24 cellular contexts compared by ENCODE assay signal in the genomic region with DNA sequence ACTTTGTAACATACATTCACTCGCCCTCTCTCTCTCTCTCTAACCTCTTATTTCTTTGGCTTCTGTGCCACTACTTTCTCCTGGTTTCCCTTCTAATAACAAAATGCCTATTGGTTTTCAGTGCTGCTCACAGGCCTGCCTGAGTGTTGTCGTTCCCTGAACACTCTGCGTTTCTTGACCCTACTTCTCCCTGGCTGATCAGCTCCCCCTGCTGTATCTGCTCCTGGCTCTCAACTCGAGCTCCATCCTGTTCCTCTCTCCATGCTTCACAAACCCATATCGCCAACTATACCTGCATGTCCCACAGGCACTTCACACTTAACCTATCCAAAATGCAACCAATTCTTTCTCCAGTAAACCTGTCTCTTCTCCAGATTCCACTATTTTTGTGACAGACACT.
A peak's percentile ranks its signal among the peaks of the same experiment; 100 is the strongest.
DNase-seq lines count a peak whose midpoint lies in the region; ATAC-seq and TF ChIP-seq lines count a peak whose summit lies in the region.
"Had no signal": no experiment of that assay in that cellular context is flagged by ENCODE, and none has a peak within 500 bp of the region (broad histone marks: within the 10 kb centered on the region; RNA-seq: fewer than 3 reads in every experiment).

No MANE protein-coding gene starts in this region.

- DNase-seq in H7 (peak; percentile 61), Panc1 (ENCODE audit: low read depth, low spot score) (no peak), endodermal cell (peak; percentile 76), naive B cell (no peak), A172 (ENCODE audit: low spot score) (no peak), uterus (no peak), A673 (ENCODE audit: low spot score) (no peak)
- DNase-seq in activated CD4-positive, alpha-beta memory T cell treated with anti-CD3 and anti-CD28 coated beads for 36 hours: no peak
- DNase-seq: activated CD4-positive, alpha-beta T cell treated with anti-CD3 and anti-CD28 coated beads for 36 hours; activated naive CD4-positive, alpha-beta T cell treated with anti-CD3 and anti-CD28 coated beads for 36 hours; activated T-cell treated with anti-CD3 and anti-CD28 coated beads, Interleukin-2, amount 50 U/mL, for 72 hours; AML-193; amniotic stem cell; DMS79; heart right ventricle; immature natural killer cell; left lung; NCI-H1417 treated with DMSO at 0.1 percent for 48 hours; NCI-H524 treated with DMSO at 0.1 percent for 48 hours; stimulated activated CD4-positive, alpha-beta T cell treated with anti-CD3 and anti-CD28 coated beads, Interleukin-1b, Interleukin-23, amount 100 ng/mL, for 48 hours; testis had no signal

- no peaks in the 10 kb centered on the region for H3K27me3 Mint-ChIP-seq in endodermal cell (ENCODE audit: insufficient read depth)
- H3K27me3 Mint-ChIP-seq in naive B cell: no peaks in the 10 kb centered on the region
- H3K27me3 Mint-ChIP-seq in activated CD4-positive, alpha-beta memory T cell treated with anti-CD3 and anti-CD28 coated beads for 36 hours: no peaks in the 10 kb centered on the region
- H3K27me3 Mint-ChIP-seq: activated CD4-positive, alpha-beta T cell treated with anti-CD3 and anti-CD28 coated beads for 36 hours; dendritic cell treated with granulocyte-macrophage colony-stimulating factor and Interleukin-4, amounts not matched to agents 40 ng/mL and 50 ng/mL, for 4 days had no signal

- intact Hi-C loops in Panc1 (cut with micrococcal nuclease; ENCODE audit: unreplicated experiment): no loop called here
- intact Hi-C loops in uterus (cut with DNase I; ENCODE audit: low total_unique reads): no loop called here
- intact Hi-C loops in activated CD4-positive, alpha-beta memory T cell treated with anti-CD3 and anti-CD28 coated beads for 36 hours (cut with micrococcal nuclease): no loop called here
- intact Hi-C loops in A673 (cut with micrococcal nuclease; ENCODE audit: unreplicated experiment): no loop called here

- H3K4me1 ChIP-seq in Panc1 (ENCODE audit: control insufficient read depth, insufficient read depth, low read length) (no peaks in the 10 kb centered on the region), endodermal cell (ENCODE audit: control insufficient read depth, insufficient read depth, low read length) (no peaks in the 10 kb centered on the region), uterus (no peaks in the 10 kb centered on the region), A673 (ENCODE audit: insufficient read depth, low read length, poor library complexity, severe bottlenecking) (no peaks in the 10 kb centered on the region)
- H3K4me1 ChIP-seq: prostate gland, testis had no signal

- H3K4me3 ChIP-seq in H7 (ENCODE audit: insufficient read depth, low read depth, low read length) (no peak overlapping the region), Panc1 (ENCODE audit: low read depth in 2 of 2, low read length in 2 of 2) (no peak overlapping the region), endodermal cell (ENCODE audit: low read length) (no peak overlapping the region), uterus (no peak overlapping the region), A673 (ENCODE audit: low read depth, low read length, poor library complexity, severe bottlenecking) (no peak overlapping the region)
- H3K4me3 ChIP-seq: heart right ventricle, left lung, prostate gland, testis had no signal

- CTCF ChIA-PET in Panc1 (lab: Charles Lee): no interaction called here
- CTCF ChIA-PET in activated CD4-positive, alpha-beta memory T cell treated with anti-CD3 and anti-CD28 coated beads for 36 hours (lab: Charles Lee): interaction anchor here (1.0 kb wide), 1 partner anchor 39 kb away, joined by 4 read pairs; no protein-coding TSS in a partner anchor
- CTCF ChIA-PET in A673 (lab: Charles Lee): interaction anchor here (0.6 kb wide), 1 partner anchor 646 kb away, joined by 3 read pairs; no protein-coding TSS in a partner anchor

- ATAC-seq in Panc1 (peak; percentile 49; the same call in 1 of the 2 replicates), naive B cell (ENCODE audit: low read depth in 2 of 2) (no peak)
- ATAC-seq: activated CD4-positive, alpha-beta T cell treated with anti-CD3 and anti-CD28 coated beads for 36 hours; activated T-cell treated with anti-CD3 and anti-CD28 coated beads, Interleukin-2, amount 50 U/mL, for 72 hours; heart right ventricle; left lung; stimulated activated effector memory CD8-positive, alpha-beta T cell treated with anti-CD3 and anti-CD28 coated beads, Interleukin-12 subunit alpha, Interleukin-12 subunit beta, amount 100 ng/mL, for 72 hours had no signal

- H3K36me3 ChIP-seq in H7 (replicated peaks; ENCODE audit: control insufficient read depth, insufficient read depth, low read length) (no peaks in the 10 kb centered on the region), Panc1 (ENCODE audit: control insufficient read depth, insufficient read depth, low read length) (no peaks in the 10 kb centered on the region), endodermal cell (ENCODE audit: control insufficient read depth, insufficient read depth, low read length) (no peaks in the 10 kb centered on the region), uterus (no peaks in the 10 kb centered on the region), A673 (ENCODE audit: insufficient read depth, low read length, poor library complexity, severe bottlenecking) (no peaks in the 10 kb centered on the region)
- H3K36me3 ChIP-seq: left lung, prostate gland had no signal

- WGBS in endodermal cell (ENCODE audit: insufficient coverage in 1 of 2, insufficient read length in 1 of 2), 2 experiments: 62 to 70% methylated on average over 4 to 5 of the region's 5 CpGs

- H3K27ac ChIP-seq in Panc1 (ENCODE audit: low read length): no peak overlapping the region
- H3K27ac ChIP-seq in endodermal cell (ENCODE audit: low read depth, low read length): no peak overlapping the region
- H3K27ac ChIP-seq in uterus: no peak overlapping the region
- no peak overlapping the region for H3K27ac ChIP-seq in A673 (ENCODE audit: low read depth, low read length, poor library complexity, severe bottlenecking)
- H3K27ac ChIP-seq: heart right ventricle, left lung, prostate gland, testis had no signal

- POLR2A ChIA-PET in Panc1 (lab: Charles Lee): interaction anchor here (0.6 kb wide), 1 partner anchor 30 kb away, joined by 4 read pairs; no protein-coding TSS in a partner anchor
- POLR2A ChIA-PET in activated CD4-positive, alpha-beta memory T cell treated with anti-CD3 and anti-CD28 coated beads for 36 hours (lab: Charles Lee): no interaction called here
- POLR2A ChIA-PET in A673 (lab: Charles Lee; ENCODE audit: low non-redundant PET): interaction anchor here (0.7 kb wide), 1 partner anchor 438 kb away, joined by 5 read pairs; no protein-coding TSS in a partner anchor

- H3K4me1 Mint-ChIP-seq in endodermal cell (peaks cover 4% of the 10 kb centered on the region), naive B cell (peaks cover 15 to 36% (median 16%) of the 10 kb centered on the region in 3 donors)
- H3K4me1 Mint-ChIP-seq in activated CD4-positive, alpha-beta memory T cell treated with anti-CD3 and anti-CD28 coated beads for 36 hours (ENCODE audit: low read depth): no peaks in the 10 kb centered on the region
- H3K4me1 Mint-ChIP-seq: activated CD4-positive, alpha-beta T cell treated with anti-CD3 and anti-CD28 coated beads for 36 hours; immature natural killer cell; stimulated activated effector memory CD8-positive, alpha-beta T cell treated with anti-CD3 and anti-CD28 coated beads, Interleukin-12 subunit alpha, Interleukin-12 subunit beta, amount 100 ng/mL, for 72 hours had no signal

- H3K9me3 ChIP-seq in Panc1 (ENCODE audit: control insufficient read depth, insufficient read depth, low read depth, low read length): no peaks in the 10 kb centered on the region
- H3K9me3 ChIP-seq in endodermal cell (ENCODE audit: control insufficient read depth, low read length): no peaks in the 10 kb centered on the region
- no peaks in the 10 kb centered on the region for H3K9me3 ChIP-seq in uterus
- no peaks in the 10 kb centered on the region for H3K9me3 ChIP-seq in A673 (ENCODE audit: low read depth, low read length, poor library complexity, severe bottlenecking)
- H3K9me3 ChIP-seq: heart right ventricle, left lung, prostate gland, testis had no signal

- in situ Hi-C loops in Panc1 (cut with HindIII; ENCODE audit: low pct_unique_long_range_greater_than_20kb, low sequenced_read_pairs): no loop called here

- no peak for TF ChIP-seq POLR2A in uterus (IDR thresholded peaks at IDR 0.05)

- H3K9me3 Mint-ChIP-seq in endodermal cell (no peaks in the 10 kb centered on the region), naive B cell (no peaks in the 10 kb centered on the region)
- H3K9me3 Mint-ChIP-seq in activated CD4-positive, alpha-beta memory T cell treated with anti-CD3 and anti-CD28 coated beads for 36 hours: no peaks in the 10 kb centered on the region
- H3K9me3 Mint-ChIP-seq: activated naive CD4-positive, alpha-beta T cell treated with anti-CD3 and anti-CD28 coated beads for 36 hours; activated T-cell treated with anti-CD3 and anti-CD28 coated beads, Interleukin-2, amount 50 U/mL, for 72 hours; dendritic cell treated with granulocyte-macrophage colony-stimulating factor and Interleukin-4, amounts not matched to agents 40 ng/mL and 50 ng/mL, for 4 days; immature natural killer cell; stimulated activated effector memory CD8-positive, alpha-beta T cell treated with anti-CD3 and anti-CD28 coated beads, Interleukin-12 subunit alpha, Interleukin-12 subunit beta, amount 100 ng/mL, for 72 hours had no signal

- H3K9ac ChIP-seq in endodermal cell (ENCODE audit: extremely low read depth, low read length, poor library complexity, severe bottlenecking): no peak overlapping the region

- no peak for TF ChIP-seq CTCF in Panc1 (IDR thresholded peaks at IDR 0.05)
- TF ChIP-seq CTCF in endodermal cell (conservative IDR thresholded peaks at IDR 0.05): peak; percentile 66
- no peak for TF ChIP-seq CTCF in uterus (IDR thresholded peaks at IDR 0.05)
- no peak; the same call in 1 of the 2 replicates for TF ChIP-seq CTCF in A673 (conservative IDR thresholded peaks at IDR 0.05; ENCODE audit: low read depth, low read length)

- H3K27me3 ChIP-seq in H7 (ENCODE audit: control insufficient read depth, insufficient read depth, low read length) (no peaks in the 10 kb centered on the region), Panc1 (ENCODE audit: control insufficient read depth, insufficient read depth, low read length) (no peaks in the 10 kb centered on the region), endodermal cell (ENCODE audit: control insufficient read depth, insufficient read depth, low read length, poor library complexity, severe bottlenecking) (no peaks in the 10 kb centered on the region), uterus (no peaks in the 10 kb centered on the region), A673 (replicated peaks; ENCODE audit: insufficient read depth, low read depth, low read length, poor library complexity) (no peaks in the 10 kb centered on the region)
- H3K27me3 ChIP-seq: heart right ventricle, left lung, testis had no signal

- BruUV-seq in Panc1 (replicated peaks; lab: Mats Ljungman, UMichigan): no TSS peak
- no TSS peak for BruUV-seq in A673 (replicated peaks; lab: Mats Ljungman, UMichigan)

- H3K4me3 Mint-ChIP-seq in endodermal cell (no peak overlapping the region), naive B cell (peak overlapping the region in 1 of 8 donors; percentile 3)
- no peak overlapping the region for H3K4me3 Mint-ChIP-seq in activated CD4-positive, alpha-beta memory T cell treated with anti-CD3 and anti-CD28 coated beads for 36 hours
- H3K4me3 Mint-ChIP-seq: activated CD4-positive, alpha-beta T cell treated with anti-CD3 and anti-CD28 coated beads for 36 hours; activated naive CD4-positive, alpha-beta T cell treated with anti-CD3 and anti-CD28 coated beads for 36 hours; activated T-cell treated with anti-CD3 and anti-CD28 coated beads, Interleukin-2, amount 50 U/mL, for 72 hours; dendritic cell treated with granulocyte-macrophage colony-stimulating factor and Interleukin-4, amounts not matched to agents 40 ng/mL and 50 ng/mL, for 4 days; immature natural killer cell; stimulated activated effector memory CD8-positive, alpha-beta T cell treated with anti-CD3 and anti-CD28 coated beads, Interleukin-12 subunit alpha, Interleukin-12 subunit beta, amount 100 ng/mL, for 72 hours had no signal

- H3K27ac Mint-ChIP-seq in endodermal cell (peak overlapping the region; percentile 11), naive B cell (peak overlapping the region in 5 of 6 donors; percentile 0 to 83 (median 3))
- no peak overlapping the region for H3K27ac Mint-ChIP-seq in activated CD4-positive, alpha-beta memory T cell treated with anti-CD3 and anti-CD28 coated beads for 36 hours
- H3K27ac Mint-ChIP-seq: activated CD4-positive, alpha-beta T cell treated with anti-CD3 and anti-CD28 coated beads for 36 hours; activated naive CD4-positive, alpha-beta T cell treated with anti-CD3 and anti-CD28 coated beads for 36 hours; activated T-cell treated with anti-CD3 and anti-CD28 coated beads, Interleukin-2, amount 50 U/mL, for 72 hours; dendritic cell treated with granulocyte-macrophage colony-stimulating factor and Interleukin-4, amounts not matched to agents 40 ng/mL and 50 ng/mL, for 4 days; stimulated activated effector memory CD8-positive, alpha-beta T cell treated with anti-CD3 and anti-CD28 coated beads, Interleukin-12 subunit alpha, Interleukin-12 subunit beta, amount 100 ng/mL, for 72 hours had no signal

- peaks cover 6% of the 10 kb centered on the region for H3K36me3 Mint-ChIP-seq in endodermal cell (ENCODE audit: low read depth)
- H3K36me3 Mint-ChIP-seq in naive B cell: no peaks in the 10 kb centered on the region
- H3K36me3 Mint-ChIP-seq in activated CD4-positive, alpha-beta memory T cell treated with anti-CD3 and anti-CD28 coated beads for 36 hours: peaks cover 7% of the 10 kb centered on the region
- H3K36me3 Mint-ChIP-seq: stimulated activated effector memory CD8-positive, alpha-beta T cell treated with anti-CD3 and anti-CD28 coated beads, Interleukin-12 subunit alpha, Interleukin-12 subunit beta, amount 100 ng/mL, for 72 hours had no signal

Comparison
In these comparisons a context has a peak if more than half of its experiments do, and no peak if none do; other contexts are left out.
1. DNase-seq: peak in H7 (single experiment) and endodermal cell (single experiment); none in Panc1 (single experiment), naive B cell (single experiment), A172 (single experiment), uterus (0 of 2), activated CD4-positive, alpha-beta memory T cell treated with anti-CD3 and anti-CD28 coated beads for 36 hours (single experiment) and A673 (single experiment).